17 cellular contexts compared by ENCODE assay signal in genomic region chr1:94109478-94109877, GRCh38. TPM values are rescaled to one million over a fixed set of nuclear protein-coding genes. Genes with fewer than 3 reads are reported as not detected.
DNase-seq lines count a peak whose midpoint lies in the region; ATAC-seq and TF ChIP-seq lines count a peak whose summit lies in the region.
"Had no signal": no experiment of that assay in that cellular context is flagged by ENCODE, and none has a peak within 500 bp of the region (broad histone marks: within the 10 kb centered on the region; RNA-seq: fewer than 3 reads in every experiment).

No MANE protein-coding gene starts in this region.

- peaks cover 0 to 13% (median 0%) of the 10 kb centered on the region in 12 donors for H3K4me1 ChIP-seq in heart left ventricle
- peaks cover 4% of the 10 kb centered on the region for H3K4me1 ChIP-seq in parathyroid adenoma

- H3K79me2 ChIP-seq in parathyroid adenoma = no peaks in the 10 kb centered on the region

- H3K27me3 ChIP-seq in heart left ventricle (peaks cover 0 to 52% (median 0%) of the 10 kb centered on the region in 9 donors), parathyroid adenoma (ENCODE audit: control insufficient read depth, insufficient read depth, low read length) (no peaks in the 10 kb centered on the region)

- DNase-seq in left ventricle myocardium superior (no peak), heart left ventricle (no peak), islet precursor cell (peak; percentile 37), ecto neural progenitor cell (ENCODE audit: low spot score) (no peak)
- DNase-seq in activated T-cell treated with anti-CD3 and anti-CD28 coated beads, Interleukin-2, amount 50 U/mL, for 72 hours = no peak
- DNase-seq in activated naive CD4-positive, alpha-beta T cell treated with anti-CD3 and anti-CD28 coated beads, Interleukin-2, amount 10 ng/mL, durations not matched to agents 7 days and 5 days = no peak
- DNase-seq: 8988T; C1 segment of cervical spinal cord; CD4-positive, CD25-positive, alpha-beta regulatory T cell; CD8-positive, alpha-beta memory T cell; DMS153; DMS79 had no signal

- no peak overlapping the region for H3K4me3 ChIP-seq in heart left ventricle
- H3K4me3 ChIP-seq in parathyroid adenoma (ENCODE audit: low read depth, low read length) = no peak overlapping the region
- H3K4me3 ChIP-seq: HAP-1 had no signal

- H3K36me3 ChIP-seq in heart left ventricle (no peaks in the 10 kb centered on the region), parathyroid adenoma (ENCODE audit: control insufficient read depth, insufficient read depth, low read length) (no peaks in the 10 kb centered on the region)
- H3K36me3 ChIP-seq: HAP-1 had no signal

- H3K4me3 Mint-ChIP-seq in activated T-cell treated with anti-CD3 and anti-CD28 coated beads, Interleukin-2, amount 50 U/mL, for 72 hours = no peak overlapping the region
- no peak overlapping the region for H3K4me3 Mint-ChIP-seq in activated naive CD4-positive, alpha-beta T cell treated with anti-CD3 and anti-CD28 coated beads, Interleukin-2, amount 10 ng/mL, durations not matched to agents 7 days and 5 days
- H3K4me3 Mint-ChIP-seq: CD4-positive, CD25-positive, alpha-beta regulatory T cell; CD8-positive, alpha-beta memory T cell had no signal

- H3K27ac ChIP-seq in heart left ventricle (no peak overlapping the region), parathyroid adenoma (no peak overlapping the region)

- H3K27ac Mint-ChIP-seq in activated T-cell treated with anti-CD3 and anti-CD28 coated beads, Interleukin-2, amount 50 U/mL, for 72 hours = no peak overlapping the region
- H3K27ac Mint-ChIP-seq in activated naive CD4-positive, alpha-beta T cell treated with anti-CD3 and anti-CD28 coated beads, Interleukin-2, amount 10 ng/mL, durations not matched to agents 7 days and 5 days = no peak overlapping the region
- H3K27ac Mint-ChIP-seq: CD8-positive, alpha-beta memory T cell had no signal

- H3K36me3 Mint-ChIP-seq in activated T-cell treated with anti-CD3 and anti-CD28 coated beads, Interleukin-2, amount 50 U/mL, for 72 hours (ENCODE audit: insufficient read depth in 2 of 2) = no peaks in the 10 kb centered on the region
- H3K36me3 Mint-ChIP-seq in activated naive CD4-positive, alpha-beta T cell treated with anti-CD3 and anti-CD28 coated beads, Interleukin-2, amount 10 ng/mL, durations not matched to agents 7 days and 5 days = no peaks in the 10 kb centered on the region
- H3K36me3 Mint-ChIP-seq: CD4-positive, CD25-positive, alpha-beta regulatory T cell; CD8-positive, alpha-beta memory T cell had no signal

- CTCF ChIA-PET in activated naive CD4-positive, alpha-beta T cell treated with anti-CD3 and anti-CD28 coated beads, Interleukin-2, amount 10 ng/mL, durations not matched to agents 7 days and 5 days (lab: Charles Lee) = interaction anchor here (0.6 kb wide), 1 partner anchor 1813 kb away, joined by 3 read pairs; no protein-coding TSS in a partner anchor

- H3K27me3 Mint-ChIP-seq in activated T-cell treated with anti-CD3 and anti-CD28 coated beads, Interleukin-2, amount 50 U/mL, for 72 hours (ENCODE audit: low read depth) = peaks cover 29% of the 10 kb centered on the region
- H3K27me3 Mint-ChIP-seq in activated naive CD4-positive, alpha-beta T cell treated with anti-CD3 and anti-CD28 coated beads, Interleukin-2, amount 10 ng/mL, durations not matched to agents 7 days and 5 days = peaks cover 46% of the 10 kb centered on the region

- no peak overlapping the region for H3K9ac ChIP-seq in parathyroid adenoma

- intact Hi-C loops in left ventricle myocardium superior (cut with micrococcal nuclease) (no loop called here), heart left ventricle (cut with DNase I) (no loop called here)

- ATAC-seq in left ventricle myocardium superior (peak; percentile 15), heart left ventricle (no peak), HG02571 (IDR thresholded peaks at IDR 0.05; ENCODE audit: unreplicated experiment) (no peak)
- no peak for ATAC-seq in activated T-cell treated with anti-CD3 and anti-CD28 coated beads, Interleukin-2, amount 50 U/mL, for 72 hours (replicated peaks in 1 of 2)

- 67 to 82% (median 71%) methylated on average over 4 of the region's 4 CpGs for WGBS in heart left ventricle, 4 donors

- no peaks in the 10 kb centered on the region for H3K4me1 Mint-ChIP-seq in activated T-cell treated with anti-CD3 and anti-CD28 coated beads, Interleukin-2, amount 50 U/mL, for 72 hours (ENCODE audit: low read depth)
- peaks cover 9% of the 10 kb centered on the region for H3K4me1 Mint-ChIP-seq in activated naive CD4-positive, alpha-beta T cell treated with anti-CD3 and anti-CD28 coated beads, Interleukin-2, amount 10 ng/mL, durations not matched to agents 7 days and 5 days

- H3K9me3 Mint-ChIP-seq in activated T-cell treated with anti-CD3 and anti-CD28 coated beads, Interleukin-2, amount 50 U/mL, for 72 hours = no peaks in the 10 kb centered on the region
- no peaks in the 10 kb centered on the region for H3K9me3 Mint-ChIP-seq in activated naive CD4-positive, alpha-beta T cell treated with anti-CD3 and anti-CD28 coated beads, Interleukin-2, amount 10 ng/mL, durations not matched to agents 7 days and 5 days
- H3K9me3 Mint-ChIP-seq: CD8-positive, alpha-beta memory T cell had no signal

- H2AFZ ChIP-seq in parathyroid adenoma = peak overlapping the region; percentile 17

- no peak for TF ChIP-seq POLR2A in heart left ventricle (IDR thresholded peaks at IDR 0.05)

- no peak overlapping the region for H3K4me2 ChIP-seq in parathyroid adenoma (ENCODE audit: low read length)

- H3K9me3 ChIP-seq in heart left ventricle (no peaks in the 10 kb centered on the region), parathyroid adenoma (ENCODE audit: control insufficient read depth, low read length) (no peaks in the 10 kb centered on the region)
- H3K9me3 ChIP-seq: HAP-1 had no signal

- no peak for TF ChIP-seq CTCF in heart left ventricle (IDR thresholded peaks at IDR 0.05)
- no peak for TF ChIP-seq CTCF in parathyroid adenoma (IDR thresholded peaks at IDR 0.05)

RNA-seq across cellular contexts. Expression of gene ABCA4, which starts 11.5 kb away (rescaled TPM):
- 0.55 TPM for total RNA-seq in left ventricle myocardium superior
- under 1 TPM in 7 of 9 donors, not detected in 2; 0.13 to 0.37 (median 0.24) TPM for total RNA-seq in heart left ventricle
- polyA plus RNA-seq in heart left ventricle = under 1 TPM; 0.04 to 0.08 TPM
- total RNA-seq in activated T-cell treated with anti-CD3 and anti-CD28 coated beads, Interleukin-2, amount 50 U/mL, for 72 hours = 1 to 10 TPM in 1 of 2 donors, under 1 TPM in 1; 0.53 to 2.5 TPM
- total RNA-seq: CD4-positive, CD25-positive, alpha-beta regulatory T cell; CD8-positive, alpha-beta memory T cell; H1; HT-29 had no signal
- polyA plus RNA-seq: CD4-positive, CD25-positive, alpha-beta regulatory T cell; CD8-positive, alpha-beta memory T cell had no signal
